23 cellular contexts compared by ENCODE assay signal in the genomic region with DNA sequence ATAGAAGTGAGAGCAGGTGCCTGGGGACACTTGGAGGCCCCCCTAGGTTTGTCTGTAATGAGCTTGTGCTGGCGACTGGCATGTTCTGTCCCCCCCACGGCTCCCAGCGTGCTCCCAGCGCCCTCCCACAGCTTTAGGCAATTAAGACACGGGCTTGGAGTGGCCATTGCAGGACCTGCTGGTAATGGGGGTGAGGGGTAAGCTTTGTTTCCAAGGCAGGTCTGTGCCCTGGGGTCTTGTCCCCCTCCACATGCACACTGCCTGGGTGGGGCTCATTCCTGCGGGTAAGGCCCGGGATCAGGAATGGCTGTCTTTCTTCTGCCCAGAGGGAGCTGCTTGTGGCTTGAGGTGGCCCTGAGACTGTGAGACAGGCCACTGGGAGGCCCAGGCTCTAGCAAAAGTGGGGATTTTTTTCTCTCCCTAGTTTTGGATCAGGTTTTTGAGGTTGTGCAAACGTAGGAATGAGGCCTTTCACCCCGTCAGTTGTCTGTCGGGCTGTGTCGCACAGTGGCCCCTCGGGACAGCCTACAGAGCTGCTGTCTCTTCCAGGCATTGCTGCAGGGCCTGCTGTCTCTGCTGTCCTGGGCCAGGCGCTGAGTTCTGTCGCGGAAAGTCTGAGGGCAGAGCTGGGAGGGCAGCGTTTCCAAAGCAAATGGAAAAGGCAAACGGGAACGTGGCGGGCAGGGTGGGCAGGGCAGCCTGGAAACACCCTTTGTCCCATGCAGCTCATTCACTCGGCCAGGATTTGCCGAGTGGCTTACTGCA.
DNase-seq lines count a peak whose midpoint lies in the region; ATAC-seq and TF ChIP-seq lines count a peak whose summit lies in the region.
"Had no signal": no experiment of that assay in that cellular context is flagged by ENCODE, and none has a peak within 500 bp of the region (broad histone marks: within the 10 kb centered on the region; RNA-seq: fewer than 3 reads in every experiment).

No MANE protein-coding gene starts in this region.

- H3K4me3 ChIP-seq in H7 (ENCODE audit: insufficient read depth, low read depth, low read length) (no peak overlapping the region), SJCRH30 (peak overlapping the region; percentile 8; the same call in 1 of the 2 replicates), lower lobe of right lung (no peak overlapping the region)
- H3K4me3 ChIP-seq: esophagus squamous epithelium, SK-N-MC, suprapubic skin, vagina had no signal

- H3K36me3 ChIP-seq in H7 (replicated peaks; ENCODE audit: control insufficient read depth, insufficient read depth, low read length), result no peaks in the 10 kb centered on the region
- no peaks in the 10 kb centered on the region for H3K36me3 ChIP-seq in SJCRH30
- H3K36me3 ChIP-seq in lower lobe of right lung, result no peaks in the 10 kb centered on the region
- H3K36me3 ChIP-seq: brain microvascular endothelial cell, esophagus squamous epithelium, suprapubic skin, vagina had no signal

- peak; percentile 43 for DNase-seq in H7
- DNase-seq in SJCRH30, result peak; percentile 28 to 50
- DNase-seq in lower lobe of right lung, result peak; percentile 37
- no peak for DNase-seq in stimulated activated effector memory CD8-positive, alpha-beta T cell treated with anti-CD3 and anti-CD28 coated beads, Interleukin-12 subunit alpha, Interleukin-12 subunit beta, amount 100 ng/mL, for 72 hours (ENCODE audit: low spot score in 2 of 2)
- DNase-seq in activated CD4-positive, CD25-positive, alpha-beta regulatory T cell (lab: John Stamatoyannopoulos, UW), result no peak
- DNase-seq in HPDE6-E6E7 (ENCODE audit: extremely low spot score), result no peak
- DNase-seq: activated CD4-positive, alpha-beta T cell treated with anti-CD3 and anti-CD28 coated beads, Interleukin-2, amount 50 U/mL, for 48 hours; activated gamma-delta T cell treated with Interleukin-2 at 50 U/mL for 16 hours; brain microvascular endothelial cell; effector memory CD4-positive, alpha-beta T cell; esophagus squamous epithelium; kidney glomerular epithelial cell; mesenchymal stem cell; NCI-H1048; NCI-H2081; NCI-H446 treated with DMSO at 0.1 percent for 48 hours had no signal

- intact Hi-C loops in lower lobe of right lung (cut with DNase I), result no loop called here

- ATAC-seq in lower lobe of right lung (no peak), HG02884 (IDR thresholded peaks at IDR 0.05; ENCODE audit: unreplicated experiment) (no peak)
- ATAC-seq in stimulated activated effector memory CD8-positive, alpha-beta T cell treated with anti-CD3 and anti-CD28 coated beads, Interleukin-12 subunit alpha, Interleukin-12 subunit beta, amount 100 ng/mL, for 72 hours, result no peak
- ATAC-seq: naive thymus-derived CD8-positive, alpha-beta T cell had no signal

- H3K27ac Mint-ChIP-seq in stimulated activated effector memory CD8-positive, alpha-beta T cell treated with anti-CD3 and anti-CD28 coated beads, Interleukin-12 subunit alpha, Interleukin-12 subunit beta, amount 100 ng/mL, for 72 hours, result peak overlapping the region; percentile 8
- H3K27ac Mint-ChIP-seq: CD8-positive, alpha-beta memory T cell; T-helper 2 cell treated with Interferon-gamma antibody and Interleukin-4, amounts not matched to agents 5 μg/mL and 100 μg/mL, for 36 hours had no signal

- no peaks in the 10 kb centered on the region for H3K27me3 ChIP-seq in H7 (ENCODE audit: control insufficient read depth, insufficient read depth, low read length)
- H3K27me3 ChIP-seq in SJCRH30, result no peaks in the 10 kb centered on the region; the same call in 1 of the 2 replicates
- H3K27me3 ChIP-seq in lower lobe of right lung (ENCODE audit: low read depth), result no peaks in the 10 kb centered on the region
- H3K27me3 ChIP-seq: esophagus squamous epithelium, suprapubic skin, vagina had no signal

- H3K4me3 Mint-ChIP-seq in stimulated activated effector memory CD8-positive, alpha-beta T cell treated with anti-CD3 and anti-CD28 coated beads, Interleukin-12 subunit alpha, Interleukin-12 subunit beta, amount 100 ng/mL, for 72 hours, result no peak overlapping the region
- H3K4me3 Mint-ChIP-seq: CD8-positive, alpha-beta memory T cell; naive thymus-derived CD8-positive, alpha-beta T cell; T-helper 2 cell treated with Interferon-gamma antibody and Interleukin-4, amounts not matched to agents 5 μg/mL and 100 μg/mL, for 36 hours had no signal

- H3K36me3 Mint-ChIP-seq in stimulated activated effector memory CD8-positive, alpha-beta T cell treated with anti-CD3 and anti-CD28 coated beads, Interleukin-12 subunit alpha, Interleukin-12 subunit beta, amount 100 ng/mL, for 72 hours, result no peaks in the 10 kb centered on the region
- H3K36me3 Mint-ChIP-seq: naive thymus-derived CD8-positive, alpha-beta T cell had no signal

- H3K4me1 ChIP-seq in SJCRH30, result peaks cover 4% of the 10 kb centered on the region; the same call in 1 of the 2 replicates
- no peaks in the 10 kb centered on the region for H3K4me1 ChIP-seq in lower lobe of right lung
- H3K4me1 ChIP-seq: vagina had no signal

- no peak overlapping the region for H3K27ac ChIP-seq in SJCRH30
- H3K27ac ChIP-seq in lower lobe of right lung, result no peak overlapping the region
- H3K27ac ChIP-seq: brain microvascular endothelial cell, esophagus squamous epithelium, SK-N-MC, suprapubic skin, vagina had no signal

- no peak for TF ChIP-seq CTCF in lower lobe of right lung (IDR thresholded peaks at IDR 0.05)

- H3K4me1 Mint-ChIP-seq in stimulated activated effector memory CD8-positive, alpha-beta T cell treated with anti-CD3 and anti-CD28 coated beads, Interleukin-12 subunit alpha, Interleukin-12 subunit beta, amount 100 ng/mL, for 72 hours, result peaks cover 6% of the 10 kb centered on the region
- H3K4me1 Mint-ChIP-seq: CD8-positive, alpha-beta memory T cell had no signal

- H3K9me3 ChIP-seq in SJCRH30 (replicated peaks) (no peaks in the 10 kb centered on the region), lower lobe of right lung (no peaks in the 10 kb centered on the region)
- H3K9me3 ChIP-seq: esophagus squamous epithelium, suprapubic skin, vagina had no signal

- H3K9me3 Mint-ChIP-seq in stimulated activated effector memory CD8-positive, alpha-beta T cell treated with anti-CD3 and anti-CD28 coated beads, Interleukin-12 subunit alpha, Interleukin-12 subunit beta, amount 100 ng/mL, for 72 hours, result no peaks in the 10 kb centered on the region
- H3K9me3 Mint-ChIP-seq: CD8-positive, alpha-beta memory T cell; naive thymus-derived CD8-positive, alpha-beta T cell; T-helper 2 cell treated with Interferon-gamma antibody and Interleukin-4, amounts not matched to agents 5 μg/mL and 100 μg/mL, for 36 hours had no signal

Comparison
In these comparisons a context has a peak if more than half of its experiments do, and no peak if none do; other contexts are left out.
1. DNase-seq: peak in H7 (single experiment), SJCRH30 (2 of 2) and lower lobe of right lung (single experiment); none in stimulated activated effector memory CD8-positive, alpha-beta T cell treated with anti-CD3 and anti-CD28 coated beads, Interleukin-12 subunit alpha, Interleukin-12 subunit beta, amount 100 ng/mL, for 72 hours (0 of 2), activated CD4-positive, CD25-positive, alpha-beta regulatory T cell (0 of 4) and HPDE6-E6E7 (single experiment).